ENCODE assay signal across 16 cellular contexts in genomic region chr20:58710481-58711265, GRCh38. TPM values are rescaled to one million over a fixed set of nuclear protein-coding genes. Genes with fewer than 3 reads are reported as not detected.
A peak's percentile ranks its signal among the peaks of the same experiment; 100 is the strongest.
DNase-seq lines count a peak whose midpoint lies in the region; ATAC-seq, FAIRE-seq and TF ChIP-seq lines count a peak whose summit lies in the region.
"Had no signal": no experiment of that assay in that cellular context is flagged by ENCODE, and none has a peak within 500 bp of the region (broad histone marks: within the 10 kb centered on the region; RNA-seq: fewer than 3 reads in every experiment).

No MANE protein-coding gene starts in this region.

- intact Hi-C loops in Right ventricle myocardium inferior (cut with DNase I): no loop called here
- intact Hi-C loops in cardiac septum (cut with DNase I): no loop called here
- intact Hi-C loops in adrenal gland (cut with DNase I): no loop called here
- intact Hi-C loops in HepG2 (cut with micrococcal nuclease; ENCODE audit: unreplicated experiment): no loop called here

- H3K4me1 ChIP-seq in adrenal gland (replicated peaks in 1 of 2) (no peaks in the 10 kb centered on the region), HepG2 (ENCODE audit: insufficient read depth, low read length) (no peaks in the 10 kb centered on the region), suprapubic skin (no peaks in the 10 kb centered on the region)

- H3K27me3 ChIP-seq in adrenal gland (no peaks in the 10 kb centered on the region), HepG2 (ENCODE audit: control insufficient read depth in 1 of 2, insufficient read depth in 2 of 2, low read length in 2 of 2) (no peaks in the 10 kb centered on the region), suprapubic skin (no peaks in the 10 kb centered on the region)

- CTCF ChIA-PET in HepG2 (lab: Yijun Ruan, JAX; ENCODE audit: low intra/inter-chr PET ratio, low total read pairs): no interaction called here

- in situ Hi-C loops in HepG2 (cut with HindIII; ENCODE audit: extremely low pct_ligation_motif_present, low pct_unique_long_range_greater_than_20kb): no loop called here

- H3K27ac ChIP-seq in adrenal gland (no peak overlapping the region), HepG2 (ENCODE audit: extremely low read length, insufficient read depth, low read length) (no peak overlapping the region), suprapubic skin (no peak overlapping the region)

- no peaks in the 10 kb centered on the region for H3K9me3 ChIP-seq in adrenal gland (replicated peaks in 1 of 3)
- H3K9me3 ChIP-seq in HepG2 (ENCODE audit: low read length): no peaks in the 10 kb centered on the region
- no peaks in the 10 kb centered on the region for H3K9me3 ChIP-seq in suprapubic skin

- TF ChIP-seq CTCF in adrenal gland (IDR thresholded peaks at IDR 0.05) (no peak), HepG2 (CRISPR knock-in tag; IDR thresholded peaks at IDR 0.05) (no peak), suprapubic skin (IDR thresholded peaks at IDR 0.05) (no peak)

- TF ChIP-seq POLR2A in adrenal gland (IDR thresholded peaks at IDR 0.05) (no peak), HepG2 (IDR thresholded peaks at IDR 0.05; ENCODE audit: insufficient read depth in 1 of 2, low read depth in 2 of 2, low read length in 2 of 2) (no peak), suprapubic skin (IDR thresholded peaks at IDR 0.05) (no peak), GM18505 (IDR thresholded peaks at IDR 0.05; ENCODE audit: borderline replicate concordance, extremely low read depth, insufficient read depth, insufficient read length) (no peak)

- ATAC-seq in Right ventricle myocardium inferior (no peak), HepG2 (no peak), GM18505 (IDR thresholded peaks at IDR 0.05; ENCODE audit: unreplicated experiment) (no peak), HG03280 (IDR thresholded peaks at IDR 0.05; ENCODE audit: unreplicated experiment) (no peak)

- H3K36me3 ChIP-seq in adrenal gland (replicated peaks in 1 of 2) (peaks cover 0 to 2% of the 10 kb centered on the region in 2 donors), HepG2 (replicated peaks in 1 of 2; ENCODE audit: control insufficient read depth in 1 of 2, insufficient read depth in 2 of 2, low read length in 2 of 2) (0 out of 5 replicates have a peak, but pooled peaks cover 0 to under 1% of the 10 kb centered on the region in 2 experiments), suprapubic skin (peaks cover 60% of the 10 kb centered on the region)

- POLR2A ChIA-PET in HepG2 (lab: Yijun Ruan, JAX): no interaction called here

- no peak for TF ChIP-seq RAD21 in HepG2 (CRISPR knock-in tag; IDR thresholded peaks at IDR 0.05)

- H2AFZ ChIP-seq in HepG2 (ENCODE audit: low read length): no peak overlapping the region

- TF ChIP-seq EP300 in HepG2 (IDR thresholded peaks at IDR 0.05; ENCODE audit: low read depth in 2 of 2, low read length in 2 of 2) (no peak), HepG2 (CRISPR knock-in tag; IDR thresholded peaks at IDR 0.05; ENCODE audit: borderline replicate concordance) (no peak), suprapubic skin (IDR thresholded peaks at IDR 0.05) (no peak)

- H3K9ac ChIP-seq in HepG2 (ENCODE audit: insufficient read depth, low read depth, low read length): no peak overlapping the region

- no peaks in the 10 kb centered on the region for H4K20me1 ChIP-seq in HepG2 (ENCODE audit: insufficient read depth, low read length)

- BruUV-seq in HepG2 (replicated peaks; lab: Mats Ljungman, UMichigan): no TSS peak

- H3K4me3 ChIP-seq in adrenal gland (no peak overlapping the region), HepG2 (replicated peaks in 1 of 3; ENCODE audit: insufficient read depth in 1 of 3, low read depth in 2 of 3, low read length in 3 of 3) (no peak overlapping the region), suprapubic skin (no peak overlapping the region)

- 78 to 91% (median 88%) methylated on average over 12 to 17 of the region's 17 CpGs for WGBS in adrenal gland, 4 donors
- 89% methylated on average over 16 of the region's 17 CpGs for WGBS in HepG2 (ENCODE audit: low lambda C conversion rate)
- WGBS in suprapubic skin: 67% methylated on average over 12 of the region's 17 CpGs

- H3K4me2 ChIP-seq in HepG2 (ENCODE audit: low read depth, low read length): no peak overlapping the region

- DNase-seq in Right ventricle myocardium inferior (ENCODE audit: missing footprints) (peak; percentile 52), cardiac septum (ENCODE audit: low spot score) (no peak), adrenal gland (peak in 4 of 7 donors; percentile 4 to 45 (median 12)), HepG2 (ENCODE audit: low spot score) (no peak), suprapubic skin (ENCODE audit: low spot score in 2 of 2) (peak; percentile 30 to 70)
- no peak for DNase-seq in central memory CD4-positive, alpha-beta T cell
- DNase-seq: Calu3, cortex of kidney, HCEC 1CT, hypothalamus, Kasumi-1, NCI-H1436 treated with DMSO at 0.1 percent for 48 hours, NCI-H446, small intestine had no signal

- FAIRE-seq in HepG2 (lab: Jason Lieb, UNC): no peak
- FAIRE-seq: small intestine had no signal

- no peaks in the 10 kb centered on the region for H3K79me2 ChIP-seq in HepG2 (ENCODE audit: insufficient read depth, low read length)

TF ChIP-seq in HepG2, 621 proteins besides CTCF, POLR2A, EP300 and RAD21:
- TF ChIP-seq TSC22D2 (CRISPR knock-in tag; IDR thresholded peaks at IDR 0.05; ENCODE audit: borderline replicate concordance) (no peak), NFKB2 (CRISPR knock-in tag; IDR thresholded peaks at IDR 0.05; ENCODE audit: borderline replicate concordance) (0 out of 2 replicates have a peak, but pooled peaks have one; percentile 24), SRF (IDR thresholded peaks at IDR 0.05; ENCODE audit: low read depth, low read length) (no peak), HNRNPK (IDR thresholded peaks at IDR 0.05; ENCODE audit: low read depth, low read length, poor library complexity, severe bottlenecking) (peak; percentile 44)
TF ChIP-seq in HepG2: peak in this region for 2.

RNA-seq across cellular contexts. Expression of gene NPEPL1, which starts 18.1 kb away (rescaled TPM):
- 23.3 TPM for total RNA-seq in Right ventricle myocardium inferior
- total RNA-seq in cardiac septum: 31.5 TPM
- total RNA-seq in adrenal gland: 10 to 100 TPM; 16.1 to 63.5 (median 35.2) TPM
- polyA plus RNA-seq in adrenal gland: 100 to 1,000 TPM in 2 of 3 donors, 1 to 10 TPM in 1; 9.3 to 158 (median 104) TPM
- total RNA-seq in HepG2 (2016; rRNA removed; fragmentation: Illumina TruSeq; extraction: Trizol): 0.60 and 4.1 TPM in 2 replicates
- 3.0 and 3.1 TPM in 2 replicates for total RNA-seq in HepG2 (2016; cell fraction: cytosol; rRNA removed; fragmentation: Illumina TruSeq; extraction: Trizol; ENCODE audit: low read depth)
- total RNA-seq in HepG2 (2016; cell fraction: insoluble cytoplasmic fraction; rRNA removed; fragmentation: Illumina TruSeq; extraction: Trizol): 0.30 and 4.3 TPM in 2 replicates
- 0.96 and 1.0 TPM in 2 replicates for total RNA-seq in HepG2 (2016; cell fraction: membrane; rRNA removed; fragmentation: Illumina TruSeq; extraction: Trizol)
- 8.0 and 8.6 TPM in 2 replicates for total RNA-seq in HepG2 (2016; cell fraction: nucleus; rRNA removed; fragmentation: Illumina TruSeq; extraction: Trizol)
- 7.5 and 9.9 TPM in 2 replicates for polyA plus RNA-seq in HepG2 (2011; rRNA removed)
- polyA plus RNA-seq in HepG2 (2011; cell fraction: cytosol; rRNA removed): 1.3 and 1.9 TPM in 2 replicates
- polyA plus RNA-seq in HepG2 (2011; cell fraction: nucleus; rRNA removed): 184 and 219 TPM in 2 replicates
- polyA plus RNA-seq in HepG2 (2012): 16.9 and 23.0 TPM in 2 replicates
- 0.41 and 0.51 TPM in 2 replicates for polyA plus RNA-seq in HepG2 (2016; cell fraction: cytosol; fragmentation: Illumina TruSeq; extraction: Trizol; ENCODE audit: low read depth)
- 0.69 and 1.4 TPM in 2 replicates for polyA plus RNA-seq in HepG2 (2016; cell fraction: insoluble cytoplasmic fraction; fragmentation: Illumina TruSeq; extraction: Trizol; ENCODE audit: low read depth)
- 0.55 and 0.71 TPM in 2 replicates for polyA plus RNA-seq in HepG2 (2016; cell fraction: membrane; fragmentation: Illumina TruSeq; extraction: Trizol; ENCODE audit: low read depth)
- 49.5 and 52.8 TPM in 2 replicates for polyA plus RNA-seq in HepG2 (2016; cell fraction: nucleus; fragmentation: Illumina TruSeq; extraction: Trizol; ENCODE audit: insufficient read depth, low read depth)
- 8.5 and 18.0 TPM in 2 replicates for polyA minus RNA-seq in HepG2 (2011; rRNA and poly(A)+ RNA removed; ENCODE audit: low replicate concordance)
- 0.49 and 0.88 TPM in 2 replicates for polyA minus RNA-seq in HepG2 (2011; cell fraction: cytosol; rRNA and poly(A)+ RNA removed)
- 24.2 and 30.1 TPM in 2 replicates for polyA minus RNA-seq in HepG2 (2011; cell fraction: nucleus; rRNA and poly(A)+ RNA removed)
- total RNA-seq in suprapubic skin: 10 to 100 TPM; 21.0 to 69.2 (median 42.0) TPM

RNA-seq across cellular contexts. Expression of gene STX16, which starts 59.6 kb away (rescaled TPM):
- 23.8 TPM for total RNA-seq in Right ventricle myocardium inferior
- total RNA-seq in cardiac septum: 33.1 TPM
- 10 to 100 TPM; 29.3 to 65.2 (median 43.6) TPM for total RNA-seq in adrenal gland
- polyA plus RNA-seq in adrenal gland: 100 to 1,000 TPM in 1 of 3 donors, 10 to 100 TPM in 2; 33.4 to 134 (median 82.5) TPM
- total RNA-seq in HepG2 (2016; rRNA removed; fragmentation: Illumina TruSeq; extraction: Trizol): 28.0 and 40.5 TPM in 2 replicates
- total RNA-seq in HepG2 (2016; cell fraction: cytosol; rRNA removed; fragmentation: Illumina TruSeq; extraction: Trizol; ENCODE audit: low read depth): 42.2 and 47.4 TPM in 2 replicates
- 26.0 and 32.7 TPM in 2 replicates for total RNA-seq in HepG2 (2016; cell fraction: insoluble cytoplasmic fraction; rRNA removed; fragmentation: Illumina TruSeq; extraction: Trizol)
- total RNA-seq in HepG2 (2016; cell fraction: membrane; rRNA removed; fragmentation: Illumina TruSeq; extraction: Trizol): 41.8 and 44.6 TPM in 2 replicates
- total RNA-seq in HepG2 (2016; cell fraction: nucleus; rRNA removed; fragmentation: Illumina TruSeq; extraction: Trizol): 52.2 and 59.0 TPM in 2 replicates
- polyA plus RNA-seq in HepG2 (2011; rRNA removed): 72.7 and 79.2 TPM in 2 replicates
- polyA plus RNA-seq in HepG2 (2011; cell fraction: cytosol; rRNA removed): 37.3 and 55.0 TPM in 2 replicates
- polyA plus RNA-seq in HepG2 (2011; cell fraction: nucleus; rRNA removed): 168 and 204 TPM in 2 replicates
- polyA plus RNA-seq in HepG2 (2012): 88.7 and 102 TPM in 2 replicates
- 6.6 and 6.7 TPM in 2 replicates for polyA plus RNA-seq in HepG2 (2016; cell fraction: cytosol; fragmentation: Illumina TruSeq; extraction: Trizol; ENCODE audit: low read depth)
- polyA plus RNA-seq in HepG2 (2016; cell fraction: insoluble cytoplasmic fraction; fragmentation: Illumina TruSeq; extraction: Trizol; ENCODE audit: low read depth): 48.8 and 56.0 TPM in 2 replicates
- 27.8 and 29.3 TPM in 2 replicates for polyA plus RNA-seq in HepG2 (2016; cell fraction: membrane; fragmentation: Illumina TruSeq; extraction: Trizol; ENCODE audit: low read depth)
- polyA plus RNA-seq in HepG2 (2016; cell fraction: nucleus; fragmentation: Illumina TruSeq; extraction: Trizol; ENCODE audit: insufficient read depth, low read depth): 245 and 266 TPM in 2 replicates
- 15.4 and 22.9 TPM in 2 replicates for polyA minus RNA-seq in HepG2 (2011; rRNA and poly(A)+ RNA removed; ENCODE audit: low replicate concordance)
- 18.4 and 26.0 TPM in 2 replicates for polyA minus RNA-seq in HepG2 (2011; cell fraction: cytosol; rRNA and poly(A)+ RNA removed)
- polyA minus RNA-seq in HepG2 (2011; cell fraction: nucleus; rRNA and poly(A)+ RNA removed): 99.9 and 121 TPM in 2 replicates
- 100 to 1,000 TPM in 1 of 4 donors, 10 to 100 TPM in 3; 35.6 to 138 (median 50.9) TPM for total RNA-seq in suprapubic skin

Comparison
In these comparisons a context has a peak if more than half of its experiments do, and no peak if none do; other contexts are left out.
1. DNase-seq: peak in Right ventricle myocardium inferior (single experiment), adrenal gland (4 of 7) and suprapubic skin (2 of 2); none in cardiac septum (single experiment), HepG2 (single experiment) and central memory CD4-positive, alpha-beta T cell (single experiment).